Comparison of ENCODE assay signal across 12 cellular contexts in the genomic region with DNA sequence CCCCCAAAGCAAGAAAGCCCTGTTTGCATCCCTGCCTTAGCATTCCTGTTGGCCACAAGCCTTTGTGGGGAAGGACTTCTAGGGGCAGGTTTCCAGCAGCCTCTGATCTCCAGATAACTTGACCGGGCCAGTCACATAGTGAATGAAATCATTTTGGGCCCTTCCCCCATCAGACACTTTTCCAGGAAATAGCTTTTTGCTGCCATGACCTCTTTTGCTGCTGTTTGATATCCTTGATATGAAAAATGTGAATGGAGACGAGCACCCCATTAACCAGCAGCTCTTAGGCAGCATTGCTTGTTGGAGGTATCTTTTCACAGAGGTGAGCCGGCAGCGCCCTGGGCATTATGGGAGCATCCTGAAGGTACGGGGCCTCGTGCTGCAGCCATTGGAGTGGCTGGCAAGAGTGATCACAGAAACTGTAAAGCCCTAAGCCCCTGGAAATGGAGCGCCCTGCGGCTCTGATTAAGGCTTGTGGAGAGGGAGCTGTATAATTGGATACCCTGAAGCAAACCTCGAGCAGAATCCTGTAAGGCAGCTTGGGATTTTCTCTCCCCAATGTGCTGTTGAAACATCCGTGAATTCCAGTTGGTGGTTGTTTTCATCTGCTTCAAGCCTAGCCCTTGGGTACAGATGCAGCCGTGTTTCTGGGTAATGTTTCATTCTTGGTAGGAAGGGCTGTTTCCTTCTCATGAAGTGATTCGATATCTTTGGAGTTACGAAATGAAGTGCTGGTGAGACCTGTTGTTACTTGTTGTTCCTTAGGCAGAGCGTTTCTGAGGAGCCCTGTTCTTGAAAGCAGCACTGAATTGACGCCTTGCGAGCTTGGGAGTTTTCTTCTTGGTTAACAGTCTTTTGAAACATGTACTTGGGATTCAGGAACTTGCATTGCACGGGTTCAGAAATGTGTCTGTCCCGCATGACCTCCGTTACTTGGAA.
DNase-seq lines count a peak whose midpoint lies in the region; ATAC-seq and TF ChIP-seq lines count a peak whose summit lies in the region.
"Had no signal": no experiment of that assay in that cellular context is flagged by ENCODE, and none has a peak within 500 bp of the region (broad histone marks: within the 10 kb centered on the region; RNA-seq: fewer than 3 reads in every experiment).

No MANE protein-coding gene starts in this region.

- in situ Hi-C loops in astrocyte of the cerebellum (cut with HindIII; ENCODE audit: low sequenced_read_pairs): no loop called here

- ATAC-seq in GM21737 (IDR thresholded peaks at IDR 0.05; ENCODE audit: unreplicated experiment) (no peak), HG02588 (IDR thresholded peaks at IDR 0.05; ENCODE audit: unreplicated experiment) (no peak)

- H3K4me3 ChIP-seq in astrocyte of the cerebellum (ENCODE audit: low read depth, low read length): no peak overlapping the region
- H3K4me3 ChIP-seq: BLaER1 had no signal

- no peaks in the 10 kb centered on the region for H3K36me3 Mint-ChIP-seq in activated naive CD4-positive, alpha-beta T cell treated with anti-CD3 and anti-CD28 coated beads, Interleukin-2, amount 10 ng/mL, durations not matched to agents 7 days and 5 days

- CTCF ChIA-PET in activated naive CD4-positive, alpha-beta T cell treated with anti-CD3 and anti-CD28 coated beads, Interleukin-2, amount 10 ng/mL, durations not matched to agents 7 days and 5 days (lab: Charles Lee): no interaction called here

- peaks cover 5% of the 10 kb centered on the region for H3K4me1 Mint-ChIP-seq in activated naive CD4-positive, alpha-beta T cell treated with anti-CD3 and anti-CD28 coated beads, Interleukin-2, amount 10 ng/mL, durations not matched to agents 7 days and 5 days

- no peak overlapping the region for H3K27ac Mint-ChIP-seq in activated naive CD4-positive, alpha-beta T cell treated with anti-CD3 and anti-CD28 coated beads, Interleukin-2, amount 10 ng/mL, durations not matched to agents 7 days and 5 days
- H3K27ac Mint-ChIP-seq: stimulated activated naive CD8-positive, alpha-beta T cell treated with anti-CD3 and anti-CD28 coated beads, Interleukin-15, Interleukin-2, amounts not matched to agents 100 ng/mL and 50 ng/mL, for 24 hours had no signal

- H3K27me3 Mint-ChIP-seq in activated naive CD4-positive, alpha-beta T cell treated with anti-CD3 and anti-CD28 coated beads, Interleukin-2, amount 10 ng/mL, durations not matched to agents 7 days and 5 days: peaks cover 5% of the 10 kb centered on the region
- H3K27me3 Mint-ChIP-seq: stimulated activated naive CD8-positive, alpha-beta T cell treated with anti-CD3 and anti-CD28 coated beads, Interleukin-15, Interleukin-2, amounts not matched to agents 100 ng/mL and 50 ng/mL, for 24 hours had no signal

- H3K4me3 Mint-ChIP-seq in activated naive CD4-positive, alpha-beta T cell treated with anti-CD3 and anti-CD28 coated beads, Interleukin-2, amount 10 ng/mL, durations not matched to agents 7 days and 5 days: no peak overlapping the region
- H3K4me3 Mint-ChIP-seq: stimulated activated naive CD8-positive, alpha-beta T cell treated with anti-CD3 and anti-CD28 coated beads, Interleukin-15, Interleukin-2, amounts not matched to agents 100 ng/mL and 50 ng/mL, for 24 hours had no signal

- no peak for TF ChIP-seq CTCF in astrocyte of the cerebellum (IDR thresholded peaks at IDR 0.05; ENCODE audit: low read depth, low read length, missing control alignments)

- peak; percentile 38 for DNase-seq in NCI-H748 (lab: John Stamatoyannopoulos, UW; ENCODE audit: unreplicated experiment)
- no peak for DNase-seq in NCI-H748 treated with DMSO at 0.1 percent for 48 hours (lab: John Stamatoyannopoulos, UW)
- DNase-seq in astrocyte of the cerebellum (ENCODE audit: low read depth): peak; percentile 33
- peak; percentile 28 for DNase-seq in iPS-NIHi11 (ENCODE audit: low spot score)
- peak; percentile 64 for DNase-seq in ureter (ENCODE audit: low spot score)
- no peak for DNase-seq in activated naive CD4-positive, alpha-beta T cell treated with anti-CD3 and anti-CD28 coated beads, Interleukin-2, amount 10 ng/mL, durations not matched to agents 7 days and 5 days
- DNase-seq: midbrain, NCI-H1694 treated with DMSO at 0.1 percent for 48 hours had no signal

- H3K9me3 Mint-ChIP-seq in activated naive CD4-positive, alpha-beta T cell treated with anti-CD3 and anti-CD28 coated beads, Interleukin-2, amount 10 ng/mL, durations not matched to agents 7 days and 5 days: no peaks in the 10 kb centered on the region
- H3K9me3 Mint-ChIP-seq: stimulated activated naive CD8-positive, alpha-beta T cell treated with anti-CD3 and anti-CD28 coated beads, Interleukin-15, Interleukin-2, amounts not matched to agents 100 ng/mL and 50 ng/mL, for 24 hours had no signal

Comparison
In these comparisons a context has a peak if more than half of its experiments do, and no peak if none do; other contexts are left out.
1. DNase-seq: peak in NCI-H748 (single experiment), astrocyte of the cerebellum (single experiment), iPS-NIHi11 (single experiment) and ureter (single experiment); none in NCI-H748 treated with DMSO at 0.1 percent for 48 hours (single experiment) and activated naive CD4-positive, alpha-beta T cell treated with anti-CD3 and anti-CD28 coated beads, Interleukin-2, amount 10 ng/mL, durations not matched to agents 7 days and 5 days (single experiment).